ENCODE assay signal across 26 cellular contexts in genomic region chr6:34289137-34289536, GRCh38. TPM values are rescaled to one million over a fixed set of nuclear protein-coding genes. Genes with fewer than 3 reads are reported as not detected.
DNase-seq lines count a peak whose midpoint lies in the region; ATAC-seq and TF ChIP-seq lines count a peak whose summit lies in the region.
"Had no signal": no experiment of that assay in that cellular context is flagged by ENCODE, and none has a peak within 500 bp of the region (broad histone marks: within the 10 kb centered on the region; RNA-seq: fewer than 3 reads in every experiment).

No MANE protein-coding gene starts in this region.

- H3K27ac Mint-ChIP-seq in activated naive CD4-positive, alpha-beta T cell treated with anti-CD3 and anti-CD28 coated beads, Interleukin-2, amount 50 U/mL, for 72 hours, result peak overlapping the region; percentile 39 to 83
- H3K27ac Mint-ChIP-seq in central memory CD8-positive, alpha-beta T cell (ENCODE audit: low read depth), result peak overlapping the region; percentile 49
- H3K27ac Mint-ChIP-seq: T-helper 17 cell, type B pancreatic cell had no signal

- no peak overlapping the region for H2AFZ ChIP-seq in Karpas-422 (ENCODE audit: low read length)

- H3K4me1 ChIP-seq in Karpas-422 (ENCODE audit: low read length) (peaks cover 29% of the 10 kb centered on the region), gastrocnemius medialis (peaks cover 43 to 59% of the 10 kb centered on the region in 2 donors)
- H3K4me1 ChIP-seq: SJCRH30 had no signal

- TF ChIP-seq CTCF in gastrocnemius medialis (IDR thresholded peaks at IDR 0.05 in 4 of 5, conservative IDR thresholded peaks at IDR 0.05 in 1 of 5), result no peak

- DNase-seq in activated naive CD4-positive, alpha-beta T cell treated with anti-CD3 and anti-CD28 coated beads, Interleukin-2, amount 50 U/mL, for 72 hours (ENCODE audit: low spot score in 2 of 2), result no peak
- no peak for DNase-seq in activated naive CD4-positive, alpha-beta T cell (lab: John Stamatoyannopoulos, UW)
- no peak for DNase-seq in Karpas-422
- no peak for DNase-seq in central memory CD8-positive, alpha-beta T cell (ENCODE audit: low spot score in 2 of 2)
- no peak for DNase-seq in gastrocnemius medialis
- DNase-seq: activated gamma-delta T cell treated with Interleukin-2 at 50 U/mL for 16 hours; cerebellar nuclear complex; DMS53; effector CD8-positive, alpha-beta T cell; GF-D8; NCI-H187; NCI-H2227 treated with DMSO at 0.1 percent for 48 hours; NCI-H774; PC-3; SJCRH30; stimulated activated CD4-positive, alpha-beta T cell treated with anti-CD3 and anti-CD28 coated beads, Interleukin-4, amount 100 ng/mL, for 1 hour; stomach; T-helper 17 cell had no signal

- no peaks in the 10 kb centered on the region for H3K9me3 Mint-ChIP-seq in activated naive CD4-positive, alpha-beta T cell treated with anti-CD3 and anti-CD28 coated beads, Interleukin-2, amount 50 U/mL, for 72 hours
- H3K9me3 Mint-ChIP-seq in central memory CD8-positive, alpha-beta T cell, result no peaks in the 10 kb centered on the region
- H3K9me3 Mint-ChIP-seq: type B pancreatic cell had no signal

- H4K20me1 ChIP-seq in Karpas-422 (ENCODE audit: insufficient read depth, low read depth, low read length), result no peaks in the 10 kb centered on the region

- intact Hi-C loops in gastrocnemius medialis (cut with DNase I; ENCODE audit: low total_unique reads), result no loop called here

- H3K9me3 ChIP-seq in Karpas-422 (ENCODE audit: low read length), result no peaks in the 10 kb centered on the region
- H3K9me3 ChIP-seq in gastrocnemius medialis, result no peaks in the 10 kb centered on the region
- H3K9me3 ChIP-seq: ascending aorta, esophagus muscularis mucosa, gastroesophageal sphincter, SJCRH30, stomach had no signal

- H3K27ac ChIP-seq in Karpas-422 (ENCODE audit: low read length), result peak overlapping the region; percentile 13; the same call in 1 of the 2 replicates
- peak overlapping the region; percentile 51 to 90 (median 76) for H3K27ac ChIP-seq in gastrocnemius medialis
- H3K27ac ChIP-seq: ascending aorta, gastroesophageal sphincter, SJCRH30 had no signal

- H3K27me3 Mint-ChIP-seq in central memory CD8-positive, alpha-beta T cell, result no peaks in the 10 kb centered on the region
- H3K27me3 Mint-ChIP-seq: T-helper 17 cell, type B pancreatic cell had no signal

- H3K36me3 Mint-ChIP-seq in activated naive CD4-positive, alpha-beta T cell treated with anti-CD3 and anti-CD28 coated beads, Interleukin-2, amount 50 U/mL, for 72 hours, result peaks cover 9 to 12% of the 10 kb centered on the region in 2 donors
- H3K36me3 Mint-ChIP-seq in central memory CD8-positive, alpha-beta T cell (ENCODE audit: insufficient read depth), result peaks cover 14% of the 10 kb centered on the region

- H3K27me3 ChIP-seq in Karpas-422 (ENCODE audit: low read length), result no peaks in the 10 kb centered on the region
- no peaks in the 10 kb centered on the region for H3K27me3 ChIP-seq in gastrocnemius medialis
- H3K27me3 ChIP-seq: ascending aorta, esophagus muscularis mucosa, gastroesophageal sphincter, SJCRH30, stomach had no signal

- no peak overlapping the region for H3K4me3 Mint-ChIP-seq in central memory CD8-positive, alpha-beta T cell
- H3K4me3 Mint-ChIP-seq: T-helper 17 cell, type B pancreatic cell had no signal

- in situ Hi-C loops in gastrocnemius medialis (cut with MboI; ENCODE audit: low sequenced_read_pairs in 4 of 4), result loop anchor here in 1 of 4 donors (25.0 kb wide), 1 partner anchor 552 kb away; the partner anchor contains the start of gene IP6K3

- no peak overlapping the region for H3K9ac ChIP-seq in Karpas-422 (ENCODE audit: low read length)

- H3K79me2 ChIP-seq in Karpas-422 (ENCODE audit: low read length), result peaks cover 27% of the 10 kb centered on the region

- peaks cover 8% of the 10 kb centered on the region for H3K4me1 Mint-ChIP-seq in central memory CD8-positive, alpha-beta T cell

- no peak for ATAC-seq in activated naive CD4-positive, alpha-beta T cell treated with anti-CD3 and anti-CD28 coated beads, Interleukin-2, amount 50 U/mL, for 72 hours
- no peak for ATAC-seq in central memory CD8-positive, alpha-beta T cell (replicated peaks; ENCODE audit: extremely low read depth, poor library complexity, severe bottlenecking)
- no peak for ATAC-seq in gastrocnemius medialis
- no peak for ATAC-seq in HG03469 (IDR thresholded peaks at IDR 0.05; ENCODE audit: unreplicated experiment)
- ATAC-seq in GM21515 (IDR thresholded peaks at IDR 0.05; ENCODE audit: unreplicated experiment), result no peak
- ATAC-seq in HG03442 (IDR thresholded peaks at IDR 0.05; ENCODE audit: unreplicated experiment), result no peak
- ATAC-seq: gastroesophageal sphincter, PC-3, T-helper 17 cell had no signal

- H3K36me3 ChIP-seq in Karpas-422 (ENCODE audit: insufficient read depth, low read length) (peaks cover 24% of the 10 kb centered on the region; the same call in 1 of the 2 replicates), gastrocnemius medialis (peaks cover 0 to 17% of the 10 kb centered on the region in 2 donors)

- no peak overlapping the region for H3K4me2 ChIP-seq in Karpas-422 (ENCODE audit: low read depth, low read length, poor library complexity, severe bottlenecking)
- H3K4me2 ChIP-seq: smooth muscle cell had no signal

- H3K4me3 ChIP-seq in Karpas-422 (ENCODE audit: low read length) (no peak overlapping the region), gastrocnemius medialis (no peak overlapping the region)
- H3K4me3 ChIP-seq: ascending aorta, esophagus muscularis mucosa, gastroesophageal sphincter, SJCRH30, smooth muscle cell, stomach had no signal

- no peak for TF ChIP-seq POLR2A in gastrocnemius medialis (IDR thresholded peaks at IDR 0.05)

- H3K9me2 ChIP-seq in Karpas-422 (replicated peaks; ENCODE audit: insufficient read depth, low read length), result no peaks in the 10 kb centered on the region

RNA-seq across cellular contexts. Expression of gene SMIM29, which starts 40.3 kb away (rescaled TPM):
- total RNA-seq in activated naive CD4-positive, alpha-beta T cell treated with anti-CD3 and anti-CD28 coated beads, Interleukin-2, amount 50 U/mL, for 72 hours, result 10 to 100 TPM; 12.8 to 25.1 TPM
- total RNA-seq in Karpas-422 (2014; rRNA removed; shearing (Covaris generic); ENCODE audit: low replicate concordance), result 35.1 and 44.3 TPM in 2 replicates
- 10 to 100 TPM; 21.4 to 39.5 (median 33.4) TPM for total RNA-seq in gastrocnemius medialis

RNA-seq across cellular contexts. Expression of gene HMGA1, which starts 52.5 kb away (rescaled TPM):
- total RNA-seq in activated naive CD4-positive, alpha-beta T cell treated with anti-CD3 and anti-CD28 coated beads, Interleukin-2, amount 50 U/mL, for 72 hours, result 100 to 1,000 TPM; 524 to 600 TPM
- 337 and 353 TPM in 2 replicates for total RNA-seq in Karpas-422 (2014; rRNA removed; shearing (Covaris generic); ENCODE audit: low replicate concordance)
- total RNA-seq in gastrocnemius medialis, result 100 to 1,000 TPM in 3 of 4 donors, 10 to 100 TPM in 1; 74.1 to 163 (median 154) TPM
